ENCODE assay signal across 2 cellular contexts in the genomic region with DNA sequence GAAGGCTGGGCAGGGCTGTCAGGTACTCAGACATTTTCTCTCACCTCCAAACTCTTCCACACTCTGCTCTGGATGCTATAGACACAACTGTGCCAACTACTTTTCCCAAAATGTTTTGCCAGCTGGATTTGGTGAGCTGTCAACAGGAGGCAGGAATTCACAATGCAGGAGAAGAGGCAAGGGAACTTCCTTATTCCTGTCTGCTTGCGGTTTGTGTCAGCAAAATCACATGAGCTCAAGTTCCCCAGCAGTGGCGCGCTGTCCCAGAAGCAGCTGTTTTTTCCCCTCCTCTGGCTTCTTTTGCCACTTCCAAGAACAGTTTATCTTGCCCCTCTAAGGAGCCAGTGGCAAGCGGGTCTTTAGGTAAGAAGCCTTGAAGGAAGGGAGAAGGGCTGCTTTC.
TF ChIP-seq lines count a peak whose summit lies in the region.

No MANE protein-coding gene starts in this region.

TF ChIP-seq in liver, 16 proteins besides CTCF, POLR2A, EP300 and RAD21 (continued from another document):
- TF ChIP-seq TAF1 (conservative IDR thresholded peaks at IDR 0.05) (no peak), GABPA (IDR thresholded peaks at IDR 0.05 in 1 of 2, conservative IDR thresholded peaks at IDR 0.05 in 1 of 2) (no peak), HNF4G (IDR thresholded peaks at IDR 0.05) (no peak), FOXA1 (IDR thresholded peaks at IDR 0.05) (no peak), EGR1 (IDR thresholded peaks at IDR 0.05; ENCODE audit: low read depth in 2 of 2) (no peak), FOXA2 (IDR thresholded peaks at IDR 0.05) (no peak), NR2F2 (IDR thresholded peaks at IDR 0.05) (no peak), JUND (IDR thresholded peaks at IDR 0.05) (no peak)
- TF ChIP-seq, protein P1, sequence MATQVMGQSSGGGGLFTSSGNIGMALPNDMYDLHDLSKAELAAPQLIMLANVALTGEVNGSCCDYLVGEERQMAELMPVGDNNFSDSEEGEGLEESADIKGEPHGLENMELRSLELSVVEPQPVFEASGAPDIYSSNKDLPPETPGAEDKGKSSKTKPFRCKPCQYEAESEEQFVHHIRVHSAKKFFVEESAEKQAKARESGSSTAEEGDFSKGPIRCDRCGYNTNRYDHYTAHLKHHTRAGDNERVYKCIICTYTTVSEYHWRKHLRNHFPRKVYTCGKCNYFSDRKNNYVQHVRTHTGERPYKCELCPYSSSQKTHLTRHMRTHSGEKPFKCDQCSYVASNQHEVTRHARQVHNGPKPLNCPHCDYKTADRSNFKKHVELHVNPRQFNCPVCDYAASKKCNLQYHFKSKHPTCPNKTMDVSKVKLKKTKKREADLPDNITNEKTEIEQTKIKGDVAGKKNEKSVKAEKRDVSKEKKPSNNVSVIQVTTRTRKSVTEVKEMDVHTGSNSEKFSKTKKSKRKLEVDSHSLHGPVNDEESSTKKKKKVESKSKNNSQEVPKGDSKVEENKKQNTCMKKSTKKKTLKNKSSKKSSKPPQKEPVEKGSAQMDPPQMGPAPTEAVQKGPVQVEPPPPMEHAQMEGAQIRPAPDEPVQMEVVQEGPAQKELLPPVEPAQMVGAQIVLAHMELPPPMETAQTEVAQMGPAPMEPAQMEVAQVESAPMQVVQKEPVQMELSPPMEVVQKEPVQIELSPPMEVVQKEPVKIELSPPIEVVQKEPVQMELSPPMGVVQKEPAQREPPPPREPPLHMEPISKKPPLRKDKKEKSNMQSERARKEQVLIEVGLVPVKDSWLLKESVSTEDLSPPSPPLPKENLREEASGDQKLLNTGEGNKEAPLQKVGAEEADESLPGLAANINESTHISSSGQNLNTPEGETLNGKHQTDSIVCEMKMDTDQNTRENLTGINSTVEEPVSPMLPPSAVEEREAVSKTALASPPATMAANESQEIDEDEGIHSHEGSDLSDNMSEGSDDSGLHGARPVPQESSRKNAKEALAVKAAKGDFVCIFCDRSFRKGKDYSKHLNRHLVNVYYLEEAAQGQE (IDR thresholded peaks at IDR 0.05), result no peak
- TF ChIP-seq, protein P2, sequence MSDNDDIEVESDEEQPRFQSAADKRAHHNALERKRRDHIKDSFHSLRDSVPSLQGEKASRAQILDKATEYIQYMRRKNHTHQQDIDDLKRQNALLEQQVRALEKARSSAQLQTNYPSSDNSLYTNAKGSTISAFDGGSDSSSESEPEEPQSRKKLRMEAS (IDR thresholded peaks at IDR 0.05), result no peak

TF ChIP-seq in HepG2, 621 proteins besides CTCF, POLR2A, EP300 and RAD21 (continued from another document):
- TF ChIP-seq ZNF441 (CRISPR knock-in tag; IDR thresholded peaks at IDR 0.05; ENCODE audit: borderline replicate concordance) (no peak), POLR2G (IDR thresholded peaks at IDR 0.05; ENCODE audit: low read depth, low read length) (no peak)
